In the genomic region with DNA sequence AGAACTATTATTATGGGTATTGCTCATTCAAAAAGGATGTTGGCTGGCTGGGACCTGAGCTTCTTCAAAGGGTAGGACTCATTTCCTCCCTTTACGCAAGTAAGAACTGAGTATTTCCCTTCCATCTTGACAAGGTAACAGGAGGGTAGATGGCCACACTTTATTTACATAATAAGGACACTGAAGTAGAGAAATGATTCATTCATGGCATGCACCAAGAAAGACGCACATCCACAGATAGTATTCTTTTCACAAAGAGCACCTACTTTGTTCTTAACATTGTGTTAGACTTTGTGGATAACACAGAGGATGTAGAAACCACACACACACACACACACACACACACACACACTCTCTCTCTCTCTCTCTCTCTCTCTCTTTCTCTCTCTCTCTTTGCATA, we compare ENCODE assay signal across 12 cellular contexts.
DNase-seq lines count a peak whose midpoint lies in the region; ATAC-seq and TF ChIP-seq lines count a peak whose summit lies in the region.
"Had no signal": no experiment of that assay in that cellular context is flagged by ENCODE, and none has a peak within 500 bp of the region (broad histone marks: within the 10 kb centered on the region; RNA-seq: fewer than 3 reads in every experiment).

No MANE protein-coding gene starts in this region.

- TF ChIP-seq CTCF in GM12864 (IDR thresholded peaks at IDR 0.05; ENCODE audit: low read depth, low read length, missing control alignments) = no peak
- TF ChIP-seq CTCF in upper lobe of left lung (IDR thresholded peaks at IDR 0.05) = no peak
- TF ChIP-seq CTCF in tibial artery (IDR thresholded peaks at IDR 0.05) = no peak
- no peak for TF ChIP-seq CTCF in A673 (conservative IDR thresholded peaks at IDR 0.05; ENCODE audit: low read depth, low read length)

- ATAC-seq in GM18909 (IDR thresholded peaks at IDR 0.05; ENCODE audit: poor library complexity, unreplicated experiment) (peak; percentile 67), HG02678 (IDR thresholded peaks at IDR 0.05; ENCODE audit: unreplicated experiment) (peak; percentile 55), HG03520 (IDR thresholded peaks at IDR 0.05; ENCODE audit: unreplicated experiment) (peak; percentile 93), upper lobe of left lung (ENCODE audit: low FRiP score in 2 of 2) (no peak)
- ATAC-seq: left ventricle myocardium superior had no signal

- H3K27me3 ChIP-seq in upper lobe of left lung (no peaks in the 10 kb centered on the region), tibial artery (no peaks in the 10 kb centered on the region), A673 (replicated peaks; ENCODE audit: insufficient read depth, low read depth, low read length, poor library complexity) (no peaks in the 10 kb centered on the region)

- 38 to 39% methylated on average over 2 of the region's 2 CpGs for WGBS in upper lobe of left lung, 2 donors

- no peak for TF ChIP-seq POLR2A in upper lobe of left lung (IDR thresholded peaks at IDR 0.05)

- no peak for TF ChIP-seq EP300 in upper lobe of left lung (IDR thresholded peaks at IDR 0.05)

- intact Hi-C loops in tibial artery (cut with DNase I; ENCODE audit: low total_unique reads) (no loop called here), A673 (cut with micrococcal nuclease; ENCODE audit: unreplicated experiment) (no loop called here)

- BruUV-seq in A673 (replicated peaks; lab: Mats Ljungman, UMichigan) = no TSS peak

- POLR2A ChIA-PET in A673 (lab: Charles Lee; ENCODE audit: low non-redundant PET) = no interaction called here

- CTCF ChIA-PET in A673 (lab: Charles Lee) = no interaction called here

- peak; percentile 39 for DNase-seq in GM12864 (ENCODE audit: low read depth)
- DNase-seq in upper lobe of left lung = no peak
- no peak for DNase-seq in tibial artery
- DNase-seq in A673 (ENCODE audit: low spot score) = no peak
- DNase-seq in NCI-H748 treated with DMSO at 0.1 percent for 48 hours (lab: John Stamatoyannopoulos, UW) = no peak
- DNase-seq: left ventricle myocardium superior, NCI-H1092 treated with DMSO at 0.1 percent for 48 hours had no signal

- H3K36me3 ChIP-seq in upper lobe of left lung (no peaks in the 10 kb centered on the region), tibial artery (no peaks in the 10 kb centered on the region), A673 (ENCODE audit: insufficient read depth, low read length, poor library complexity, severe bottlenecking) (no peaks in the 10 kb centered on the region)

- H3K27ac ChIP-seq in upper lobe of left lung (no peak overlapping the region), tibial artery (no peak overlapping the region), A673 (ENCODE audit: low read depth, low read length, poor library complexity, severe bottlenecking) (no peak overlapping the region)
- H3K27ac ChIP-seq: C4-2B, HL-60 had no signal

- H3K4me1 ChIP-seq in upper lobe of left lung (peaks cover 0 to 6% (median 0%) of the 10 kb centered on the region in 4 donors), tibial artery (peaks cover 0 to 10% (median 0%) of the 10 kb centered on the region in 4 donors), A673 (ENCODE audit: insufficient read depth, low read length, poor library complexity, severe bottlenecking) (no peaks in the 10 kb centered on the region)

- no peaks in the 10 kb centered on the region for H3K9me3 ChIP-seq in upper lobe of left lung
- no peaks in the 10 kb centered on the region for H3K9me3 ChIP-seq in tibial artery
- no peaks in the 10 kb centered on the region for H3K9me3 ChIP-seq in A673 (ENCODE audit: low read depth, low read length, poor library complexity, severe bottlenecking)

- H3K4me3 ChIP-seq in GM12864 (ENCODE audit: low read depth, low read length) (no peak overlapping the region), upper lobe of left lung (no peak overlapping the region), tibial artery (no peak overlapping the region), A673 (ENCODE audit: low read depth, low read length, poor library complexity, severe bottlenecking) (no peak overlapping the region)

Comparison
In these comparisons a context has a peak if more than half of its experiments do, and no peak if none do; other contexts are left out.
1. ATAC-seq: peak in GM18909 (single experiment), HG02678 (single experiment) and HG03520 (single experiment); none in upper lobe of left lung (0 of 2).